9 cellular contexts compared by ENCODE assay signal in the genomic region with DNA sequence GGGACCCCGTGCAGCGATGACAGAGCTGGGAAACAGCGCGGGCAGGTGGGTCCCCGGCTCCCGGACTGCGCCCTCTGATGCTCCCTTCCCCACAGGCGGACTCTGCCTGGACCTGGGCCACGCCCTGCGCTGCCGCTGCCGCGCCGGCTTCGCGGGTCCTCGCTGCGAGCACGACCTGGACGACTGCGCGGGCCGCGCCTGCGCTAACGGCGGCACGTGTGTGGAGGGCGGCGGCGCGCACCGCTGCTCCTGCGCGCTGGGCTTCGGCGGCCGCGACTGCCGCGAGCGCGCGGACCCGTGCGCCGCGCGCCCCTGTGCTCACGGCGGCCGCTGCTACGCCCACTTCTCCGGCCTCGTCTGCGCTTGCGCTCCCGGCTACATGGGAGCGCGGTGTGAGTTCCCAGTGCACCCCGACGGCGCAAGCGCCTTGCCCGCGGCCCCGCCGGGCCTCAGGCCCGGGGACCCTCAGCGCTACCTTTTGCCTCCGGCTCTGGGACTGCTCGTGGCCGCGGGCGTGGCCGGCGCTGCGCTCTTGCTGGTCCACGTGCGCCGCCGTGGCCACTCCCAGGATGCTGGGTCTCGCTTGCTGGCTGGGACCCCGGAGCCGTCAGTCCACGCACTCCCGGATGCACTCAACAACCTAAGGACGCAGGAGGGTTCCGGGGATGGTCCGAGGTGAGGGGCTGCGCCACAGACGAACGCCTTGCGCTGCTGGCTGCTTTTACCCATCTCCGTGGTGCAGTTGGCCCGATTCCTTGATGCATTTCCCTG. TPM values are rescaled to one million over a fixed set of nuclear protein-coding genes. Genes with fewer than 3 reads are reported as not detected.
DNase-seq lines count a peak whose midpoint lies in the region; ATAC-seq and TF ChIP-seq lines count a peak whose summit lies in the region.
"Had no signal": no experiment of that assay in that cellular context is flagged by ENCODE, and none has a peak within 500 bp of the region (broad histone marks: within the 10 kb centered on the region; RNA-seq: fewer than 3 reads in every experiment).

No MANE protein-coding gene starts in this region.

- no peak for ATAC-seq in aorta (ENCODE audit: low FRiP score)

- H3K36me3 ChIP-seq in HUES48 (ENCODE audit: control insufficient read depth, insufficient read depth, low read length): no peaks in the 10 kb centered on the region
- no peaks in the 10 kb centered on the region for H3K36me3 ChIP-seq in aorta (ENCODE audit: control insufficient read depth in 1 of 2, insufficient read depth in 2 of 2, low read length in 1 of 2)

- H3K9me3 Mint-ChIP-seq in immature natural killer cell: peaks cover 0 to 4% (median 0%) of the 10 kb centered on the region in 6 donors

- H3K4me1 ChIP-seq in HUES48 (ENCODE audit: control insufficient read depth, insufficient read depth, low read length) (peaks cover 7% of the 10 kb centered on the region), aorta (ENCODE audit: control insufficient read depth in 1 of 2, insufficient read depth in 2 of 2, low read length in 2 of 2) (no peaks in the 10 kb centered on the region)

- intact Hi-C loops in aorta (cut with DNase I): no loop called here

- in situ Hi-C loops in astrocyte of the spinal cord (cut with HindIII; ENCODE audit: low sequenced_read_pairs): no loop called here

- H3K4me3 ChIP-seq in HUES48 (ENCODE audit: low read depth, low read length): peak overlapping the region; percentile 90
- H3K4me3 ChIP-seq in astrocyte of the spinal cord (ENCODE audit: low read depth, low read length): peak overlapping the region; percentile 50
- H3K4me3 ChIP-seq in aorta (ENCODE audit: low read length in 2 of 2): peak overlapping the region in 1 of 2 donors; percentile 22

- no peak overlapping the region for H3K9ac ChIP-seq in HUES48 (ENCODE audit: low read depth, low read length)

- 4 to 6% methylated on average over 76 to 96 of the region's 96 CpGs for WGBS in aorta, 2 donors

- H3K4me3 Mint-ChIP-seq in immature natural killer cell: peak overlapping the region; percentile 62 to 78 (median 70)

- no peaks in the 10 kb centered on the region for H3K36me3 Mint-ChIP-seq in immature natural killer cell

- H3K27ac ChIP-seq in HUES48 (ENCODE audit: low read depth, low read length) (no peak overlapping the region), aorta (ENCODE audit: low read depth in 1 of 2, low read length in 2 of 2) (no peak overlapping the region)

- H3K4me1 Mint-ChIP-seq in immature natural killer cell: peaks cover 20 to 21% of the 10 kb centered on the region in 2 donors

- no peak overlapping the region for H3K27ac Mint-ChIP-seq in immature natural killer cell

- H3K9me3 ChIP-seq in HUES48 (ENCODE audit: control insufficient read depth, insufficient read depth, low read length) (no peaks in the 10 kb centered on the region), aorta (ENCODE audit: control insufficient read depth, low read length) (no peaks in the 10 kb centered on the region)

- DNase-seq in DMS79 (lab: John Stamatoyannopoulos, UW): peak; percentile 78
- DNase-seq in SK-N-DZ (ENCODE audit: low spot score): peak; percentile 56
- DNase-seq in astrocyte of the spinal cord (ENCODE audit: low read depth, low spot score): peak; percentile 68
- DNase-seq in immature natural killer cell: peak; percentile 17 to 42 (median 22)
- DNase-seq in stimulated activated CD4-positive, alpha-beta T cell treated with anti-CD3 and anti-CD28 coated beads, Interleukin-2, amount 100 ng/mL, for 4 hours (ENCODE audit: low read depth): peak; percentile 38
- DNase-seq in NCI-H2107 treated with DMSO at 0.1 percent for 48 hours (lab: John Stamatoyannopoulos, UW; ENCODE audit: unreplicated experiment): no peak
- DNase-seq in aorta: no peak

- H3K27me3 Mint-ChIP-seq in immature natural killer cell (ENCODE audit: low read depth in 3 of 3): peaks cover 18 to 31% (median 26%) of the 10 kb centered on the region in 3 donors

- no peak for TF ChIP-seq CTCF in astrocyte of the spinal cord (IDR thresholded peaks at IDR 0.05; ENCODE audit: low read depth, low read length)

- H3K27me3 ChIP-seq in HUES48 (ENCODE audit: control insufficient read depth, insufficient read depth, low read length) (peaks cover 72% of the 10 kb centered on the region), aorta (ENCODE audit: control insufficient read depth in 1 of 2, insufficient read depth in 2 of 2, low read length in 1 of 2) (peaks cover 0 to 4% of the 10 kb centered on the region in 2 donors)

RNA-seq across cellular contexts. Expression of a gene that starts 7.8 kb away (rescaled TPM):
- 3.0 and 5.4 TPM in 2 replicates for polyA plus RNA-seq in SK-N-DZ (2014; cell fraction: cytosol; rRNA removed)
- 5.0 and 9.1 TPM in 2 replicates for polyA plus RNA-seq in SK-N-DZ (2014; cell fraction: nucleus; rRNA removed)
- polyA plus RNA-seq in immature natural killer cell: not detected
- total RNA-seq in aorta: not detected
- polyA plus RNA-seq in aorta: not detected
- total RNA-seq: activated CD8-positive, alpha-beta memory T cell treated with anti-CD3 and anti-CD28 coated beads for 36 hours had no signal

RNA-seq across cellular contexts. Expression of a gene that starts 8.4 kb away (rescaled TPM):
- polyA plus RNA-seq in SK-N-DZ (2014; cell fraction: cytosol; rRNA removed): 177 and 226 TPM in 2 replicates
- polyA plus RNA-seq in SK-N-DZ (2014; cell fraction: nucleus; rRNA removed): 118 and 126 TPM in 2 replicates
- polyA plus RNA-seq in immature natural killer cell (not detected), aorta (not detected)
- total RNA-seq in aorta: not detected

RNA-seq across cellular contexts. Expression of a gene that starts 25.5 kb away (rescaled TPM):
- polyA plus RNA-seq in SK-N-DZ (2014; cell fraction: cytosol; rRNA removed): 11.5 and 14.2 TPM in 2 replicates
- polyA plus RNA-seq in SK-N-DZ (2014; cell fraction: nucleus; rRNA removed): 11.4 and 15.3 TPM in 2 replicates
- polyA plus RNA-seq in immature natural killer cell (1 to 10 TPM; 5.4 to 6.9 (median 5.7) TPM), aorta (1 to 10 TPM in 1 of 2 donors, under 1 TPM in 1; 0.75 to 6.0 TPM)
- total RNA-seq in aorta: 1 to 10 TPM; 3.2 to 3.3 TPM

RNA-seq across cellular contexts. Expression of a gene that starts 26.5 kb away (rescaled TPM):
- 136 and 143 TPM in 2 replicates for polyA plus RNA-seq in SK-N-DZ (2014; cell fraction: cytosol; rRNA removed)
- polyA plus RNA-seq in SK-N-DZ (2014; cell fraction: nucleus; rRNA removed): 213 and 236 TPM in 2 replicates
- polyA plus RNA-seq in immature natural killer cell: 10 to 100 TPM; 50.4 to 65.2 (median 58.6) TPM
- 10 to 100 TPM; 31.1 to 39.5 TPM for total RNA-seq in aorta
- polyA plus RNA-seq in aorta: 10 to 100 TPM; 20.0 to 61.8 TPM

RNA-seq across cellular contexts. Expression of a gene that starts 32.8 kb away (rescaled TPM):
- 11.7 and 13.7 TPM in 2 replicates for polyA plus RNA-seq in SK-N-DZ (2014; cell fraction: cytosol; rRNA removed)
- 8.7 and 10.9 TPM in 2 replicates for polyA plus RNA-seq in SK-N-DZ (2014; cell fraction: nucleus; rRNA removed)
- polyA plus RNA-seq in immature natural killer cell (10 to 100 TPM; 22.1 to 24.9 (median 22.6) TPM), aorta (10 to 100 TPM in 1 of 2 donors, 1 to 10 TPM in 1; 8.0 to 12.6 TPM)
- total RNA-seq in aorta: 10 to 100 TPM in 1 of 2 donors, 1 to 10 TPM in 1; 9.7 to 13.0 TPM

Comparison
In these comparisons a context has a peak if more than half of its experiments do, and no peak if none do; other contexts are left out.
1. DNase-seq: peak in DMS79 (single experiment), SK-N-DZ (single experiment), astrocyte of the spinal cord (single experiment), immature natural killer cell (3 of 3) and stimulated activated CD4-positive, alpha-beta T cell treated with anti-CD3 and anti-CD28 coated beads, Interleukin-2, amount 100 ng/mL, for 4 hours (single experiment); none in NCI-H2107 treated with DMSO at 0.1 percent for 48 hours (single experiment) and aorta (0 of 2).